8 cellular contexts compared by ENCODE assay signal in the genomic region with DNA sequence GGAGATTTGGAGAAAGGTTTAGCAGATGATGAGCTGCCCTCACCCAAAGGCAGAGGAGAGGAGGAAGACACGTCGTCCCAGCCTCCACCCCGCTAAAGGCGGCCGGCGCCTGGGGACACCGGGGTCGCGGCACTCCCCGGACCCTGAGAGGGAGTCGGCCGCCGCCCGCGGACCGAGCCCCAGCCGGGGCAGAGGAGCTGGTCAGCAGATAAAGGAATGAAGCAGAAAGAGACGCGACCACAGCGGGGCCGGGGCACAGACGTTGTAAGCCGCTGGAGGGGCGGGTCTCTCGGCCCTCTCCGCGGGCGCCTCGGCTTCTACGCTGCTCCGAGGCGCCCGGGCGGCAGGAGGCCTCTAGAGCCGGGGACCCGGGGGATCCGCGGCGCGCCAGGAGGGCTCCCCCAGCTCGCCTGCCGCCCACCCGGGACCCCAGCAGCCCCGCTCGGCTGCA. TPM values are rescaled to one million over a fixed set of nuclear protein-coding genes. Genes with fewer than 3 reads are reported as not detected.
DNase-seq lines count a peak whose midpoint lies in the region; ATAC-seq, FAIRE-seq and TF ChIP-seq lines count a peak whose summit lies in the region.

No MANE protein-coding gene starts in this region.

- H3K4me1 Mint-ChIP-seq in T-helper 17 cell: peaks cover 52% of the 10 kb centered on the region

- H4K20me1 ChIP-seq in keratinocyte (ENCODE audit: control insufficient read depth, extremely low read depth, insufficient read depth, low read length): no peaks in the 10 kb centered on the region

- H3K27me3 ChIP-seq in breast epithelium: no peaks in the 10 kb centered on the region
- H3K27me3 ChIP-seq in keratinocyte (ENCODE audit: control insufficient read depth, extremely low read depth, insufficient read depth, low read length): no peaks in the 10 kb centered on the region

- peaks cover 5% of the 10 kb centered on the region for H3K27me3 Mint-ChIP-seq in T-helper 17 cell

- no peaks in the 10 kb centered on the region for H3K9me1 ChIP-seq in keratinocyte (ENCODE audit: control insufficient read depth, extremely low read depth, insufficient read depth, low read length)

- H3K36me3 Mint-ChIP-seq in T-helper 17 cell (ENCODE audit: low read depth): peaks cover 2% of the 10 kb centered on the region

- DNase-seq in AG04449 (ENCODE audit: low read depth, low spot score) (no peak), T-helper 17 cell (peak in 2 of 3 donors; percentile 23 to 35), breast epithelium (ENCODE audit: low spot score in 2 of 2) (no peak), keratinocyte (ENCODE audit: low read depth, low spot score) (no peak), GM19240 (ENCODE audit: insufficient read length, low spot score) (no peak)
- peak; percentile 10 to 19 for DNase-seq in stimulated activated CD4-positive, alpha-beta T cell treated with anti-CD3 and anti-CD28 coated beads, Interleukin-2, amount 100 ng/mL, for 48 hours

- H3K27ac ChIP-seq in breast epithelium (peak overlapping the region; percentile 95), keratinocyte (ENCODE audit: control insufficient read depth, insufficient read depth, low read length) (peak overlapping the region; percentile 91)

- intact Hi-C loops in breast epithelium (cut with DNase I; ENCODE audit: low total_unique reads): no loop called here

- H3K79me2 ChIP-seq in keratinocyte (ENCODE audit: control insufficient read depth, insufficient read depth, low read length): peaks cover 40% of the 10 kb centered on the region

- H3K9me3 ChIP-seq in T-helper 17 cell (ENCODE audit: control insufficient read depth, low read length, poor library complexity, severe bottlenecking) (no peaks in the 10 kb centered on the region), breast epithelium (no peaks in the 10 kb centered on the region), keratinocyte (ENCODE audit: control insufficient read depth, low read depth, low read length) (no peaks in the 10 kb centered on the region)

- H3K4me1 ChIP-seq in breast epithelium: peaks cover 0 to 11% of the 10 kb centered on the region in 2 donors
- peaks cover 13% of the 10 kb centered on the region for H3K4me1 ChIP-seq in keratinocyte (ENCODE audit: control insufficient read depth, extremely low read depth, insufficient read depth, low read length)

- ATAC-seq in GM19035 (IDR thresholded peaks at IDR 0.05; ENCODE audit: unreplicated experiment) (peak; percentile 27), HG03280 (IDR thresholded peaks at IDR 0.05; ENCODE audit: unreplicated experiment) (peak; percentile 41), T-helper 17 cell (peak; percentile 45)

- CTCF ChIA-PET in AG04449 (lab: Yijun Ruan, JAX): interaction anchor here (0.6 to 1.6 kb wide), 10 partner anchors 24 to 236 kb away, joined by 3 to 4 read pairs (median 3); no protein-coding TSS in a partner anchor

- TF ChIP-seq CTCF in AG04449 (IDR thresholded peaks at IDR 0.05; ENCODE audit: insufficient read depth, low read length, missing control alignments) (no peak), breast epithelium (IDR thresholded peaks at IDR 0.05) (no peak), keratinocyte (optimal IDR thresholded peaks at IDR 0.05 in 1 of 3, IDR thresholded peaks at IDR 0.05 in 1 of 3, conservative IDR thresholded peaks at IDR 0.05 in 1 of 3; ENCODE audit: extremely low read depth in 1 of 3, insufficient read depth in 2 of 3, low read length in 3 of 3) (no peak)

- H2AFZ ChIP-seq in keratinocyte (ENCODE audit: control insufficient read depth, low read length): peak overlapping the region; percentile 80

- H3K4me3 ChIP-seq in AG04449 (ENCODE audit: low read depth, low read length): peak overlapping the region; percentile 78
- peak overlapping the region; percentile 79 to 94 (median 89) for H3K4me3 ChIP-seq in breast epithelium
- peak overlapping the region; percentile 83 to 95 (median 90) for H3K4me3 ChIP-seq in keratinocyte (ENCODE audit: control insufficient read depth in 2 of 3, extremely low read depth in 1 of 3, insufficient read depth in 2 of 3, low read depth in 1 of 3, low read length in 3 of 3)

- H3K4me3 Mint-ChIP-seq in T-helper 17 cell: peak overlapping the region; percentile 96

- no peak for TF ChIP-seq POLR2A in breast epithelium (IDR thresholded peaks at IDR 0.05)

- peak overlapping the region; percentile 99 for H3K4me2 ChIP-seq in keratinocyte (ENCODE audit: control insufficient read depth, extremely low read depth, insufficient read depth, low read depth, low read length)

- POLR2A ChIA-PET in AG04449 (lab: Yijun Ruan, JAX): interaction anchor here (0.6 to 1.0 kb wide), 5 partner anchors 32 to 556 kb away, joined by 3 read pairs; no protein-coding TSS in a partner anchor

- no peaks in the 10 kb centered on the region for H3K36me3 ChIP-seq in breast epithelium
- no peaks in the 10 kb centered on the region for H3K36me3 ChIP-seq in keratinocyte (ENCODE audit: control insufficient read depth in 2 of 2, extremely low read depth in 1 of 2, insufficient read depth in 2 of 2, low read length in 2 of 2)

- dilution Hi-C loops in keratinocyte (cut with MboI; ENCODE audit: extremely low pct_ligation_motif_present, low sequenced_read_pairs): no loop called here

- H3K9ac ChIP-seq in keratinocyte (ENCODE audit: control insufficient read depth, extremely low read depth, insufficient read depth, low read length): peak overlapping the region; percentile 97

- FAIRE-seq in keratinocyte (lab: Jason Lieb, UNC): no peak

- peak overlapping the region; percentile 99 for H3K27ac Mint-ChIP-seq in T-helper 17 cell

RNA-seq across cellular contexts. Expression of a gene that starts 0.5 kb away (rescaled TPM):
- total RNA-seq in T-helper 17 cell (100 to 1,000 TPM; 252 to 271 TPM), breast epithelium (100 to 1,000 TPM; 110 to 124 (median 114) TPM)
- 12.9 to 17.5 TPM (median 16.5 TPM) in 3 replicates for polyA plus RNA-seq in keratinocyte
- polyA plus RNA-seq in keratinocyte (2011; ENCODE audit: low read depth): 16.6 TPM
- polyA plus RNA-seq in keratinocyte (2011; cell fraction: cytosol; rRNA removed): 10.2 and 12.4 TPM in 2 replicates
- 68.5 and 80.7 TPM in 2 replicates for polyA plus RNA-seq in keratinocyte (2011; cell fraction: nucleus; rRNA removed)
- 15.2 and 17.9 TPM in 2 replicates for polyA plus RNA-seq in keratinocyte (2012; ENCODE audit: low replicate concordance)
- polyA minus RNA-seq in keratinocyte: 57.3 to 86.6 TPM (median 63.4 TPM) in 3 replicates
- 22.8 TPM for polyA minus RNA-seq in keratinocyte (2011; cell fraction: cytosol; rRNA and poly(A)+ RNA removed)
- 110 and 179 TPM in 2 replicates for polyA minus RNA-seq in keratinocyte (2011; cell fraction: nucleus; rRNA and poly(A)+ RNA removed)

Comparison
In these comparisons a context has a peak if more than half of its experiments do, and no peak if none do; other contexts are left out.
1. DNase-seq: peak in T-helper 17 cell (2 of 3) and stimulated activated CD4-positive, alpha-beta T cell treated with anti-CD3 and anti-CD28 coated beads, Interleukin-2, amount 100 ng/mL, for 48 hours (2 of 2); none in AG04449 (single experiment), breast epithelium (0 of 2), keratinocyte (single experiment) and GM19240 (single experiment).
2. Peak in every context shown above with its lines, with median percentiles within 50 percentile points of each other: H3K4me3 ChIP-seq and ATAC-seq.